8 cellular contexts compared by ENCODE assay signal in genomic region chr22:24633243-24634023, GRCh38. TPM values are rescaled to one million over a fixed set of nuclear protein-coding genes. Genes with fewer than 3 reads are reported as not detected.
DNase-seq lines count a peak whose midpoint lies in the region; ATAC-seq and TF ChIP-seq lines count a peak whose summit lies in the region.
"Not testable (repeated sequence)": the region's sequence is repeated elsewhere in the genome, so short reads cannot be mapped to it uniquely, and the experiment has no call there.

No MANE protein-coding gene starts in this region.

- H3K36me3 ChIP-seq in CD8-positive, alpha-beta T cell (ENCODE audit: insufficient read depth, low read length); ovary; upper lobe of left lung: not testable (repeated sequence)

- POLR2A ChIA-PET in CD8-positive, alpha-beta T cell (lab: Charles Lee); activated CD8-positive, alpha-beta T cell treated with anti-CD3 and anti-CD28 coated beads, Interleukin-2, amount 10 ng/mL, durations not matched to agents 7 days and 5 days (lab: Charles Lee); MCF 10A (lab: Yijun Ruan, JAX): not testable (repeated sequence)

- CTCF ChIA-PET in CD8-positive, alpha-beta T cell (lab: Charles Lee); activated CD8-positive, alpha-beta T cell treated with anti-CD3 and anti-CD28 coated beads, Interleukin-2, amount 10 ng/mL, durations not matched to agents 7 days and 5 days (lab: Charles Lee); MCF 10A (lab: Yijun Ruan, JAX): not testable (repeated sequence)

- peak overlapping the region; percentile 75 for H3K27ac Mint-ChIP-seq in CD8-positive, alpha-beta T cell
- H3K27ac Mint-ChIP-seq in activated CD8-positive, alpha-beta T cell treated with anti-CD3 and anti-CD28 coated beads, Interleukin-2, amount 10 ng/mL, durations not matched to agents 7 days and 5 days = peak overlapping the region; percentile 65
- peak overlapping the region; percentile 54 for H3K27ac Mint-ChIP-seq in MCF 10A (ENCODE audit: low read depth, unreplicated experiment)

- not testable (repeated sequence) for H3K9me3 Mint-ChIP-seq in CD8-positive, alpha-beta T cell; activated CD8-positive, alpha-beta T cell treated with anti-CD3 and anti-CD28 coated beads, Interleukin-2, amount 10 ng/mL, durations not matched to agents 7 days and 5 days (ENCODE audit: insufficient read depth); MCF 10A (ENCODE audit: unreplicated experiment)

- not testable (repeated sequence) for TF ChIP-seq CTCF in CD8-positive, alpha-beta T cell (IDR thresholded peaks at IDR 0.05); NB4 (IDR thresholded peaks at IDR 0.05; ENCODE audit: low read depth, low read length); MCF 10A (IDR thresholded peaks at IDR 0.05; ENCODE audit: unreplicated experiment); fibroblast of pulmonary artery (IDR thresholded peaks at IDR 0.05; ENCODE audit: low read length, missing control alignments); ovary (IDR thresholded peaks at IDR 0.05); upper lobe of left lung (IDR thresholded peaks at IDR 0.05)

- WGBS in ovary, 3 donors = 24 to 27% (median 27%) methylated on average over 15 of the region's 15 CpGs
- WGBS in upper lobe of left lung, 2 donors = 40 to 51% methylated on average over 14 to 15 of the region's 15 CpGs

- intact Hi-C loops in CD8-positive, alpha-beta T cell (cut with DNase I, micrococcal nuclease) = loop anchor here in 1 of 2 experiments (10.0 kb wide), 1 partner anchor 121 kb away; no protein-coding TSS in a partner anchor
- intact Hi-C loops in MCF 10A (cut with micrococcal nuclease); ovary (cut with DNase I): not testable (repeated sequence)

- H3K36me3 Mint-ChIP-seq in CD8-positive, alpha-beta T cell; activated CD8-positive, alpha-beta T cell treated with anti-CD3 and anti-CD28 coated beads, Interleukin-2, amount 10 ng/mL, durations not matched to agents 7 days and 5 days (ENCODE audit: low read depth); MCF 10A (ENCODE audit: insufficient read depth, unreplicated experiment): not testable (repeated sequence)

- H3K4me3 Mint-ChIP-seq in CD8-positive, alpha-beta T cell; activated CD8-positive, alpha-beta T cell treated with anti-CD3 and anti-CD28 coated beads, Interleukin-2, amount 10 ng/mL, durations not matched to agents 7 days and 5 days; MCF 10A (ENCODE audit: unreplicated experiment): not testable (repeated sequence)

- not testable (repeated sequence) for BruUV-seq in MCF 10A (replicated peaks; lab: Mats Ljungman, UMichigan)

- not testable (repeated sequence) for H3K9me3 ChIP-seq in CD8-positive, alpha-beta T cell (ENCODE audit: low read length); ovary; upper lobe of left lung

- not testable (repeated sequence) for TF ChIP-seq POLR2A in NB4 (IDR thresholded peaks at IDR 0.05; ENCODE audit: extremely low read depth, insufficient read length); ovary (IDR thresholded peaks at IDR 0.05); upper lobe of left lung (IDR thresholded peaks at IDR 0.05)

- H3K27ac ChIP-seq in CD8-positive, alpha-beta T cell (ENCODE audit: low read depth, low read length) = not testable (repeated sequence)
- peak overlapping the region in 1 of 2 donors; percentile 27 for H3K27ac ChIP-seq in ovary
- H3K27ac ChIP-seq in upper lobe of left lung = peak overlapping the region in 3 of 4 donors; percentile 12 to 78 (median 77)

- H3K4me1 ChIP-seq in CD8-positive, alpha-beta T cell (ENCODE audit: insufficient read depth, low read length) = not testable (repeated sequence)
- H3K4me1 ChIP-seq in ovary (ENCODE audit: insufficient read depth) = peaks cover 14% of the 10 kb centered on the region
- peaks cover 4 to 48% (median 17%) of the 10 kb centered on the region in 4 donors for H3K4me1 ChIP-seq in upper lobe of left lung

- not testable (repeated sequence) for H3K4me3 ChIP-seq in CD8-positive, alpha-beta T cell (ENCODE audit: low read depth, low read length); NB4 (ENCODE audit: low read depth, low read length); fibroblast of pulmonary artery (replicated peaks; ENCODE audit: low read depth, low read length); ovary
- peak overlapping the region in 2 of 4 donors; percentile 12 to 31 for H3K4me3 ChIP-seq in upper lobe of left lung

- H3K27me3 Mint-ChIP-seq in CD8-positive, alpha-beta T cell (ENCODE audit: low read depth); activated CD8-positive, alpha-beta T cell treated with anti-CD3 and anti-CD28 coated beads, Interleukin-2, amount 10 ng/mL, durations not matched to agents 7 days and 5 days (ENCODE audit: low read depth): not testable (repeated sequence)
- H3K27me3 Mint-ChIP-seq in MCF 10A (ENCODE audit: insufficient read depth, unreplicated experiment) = peaks cover 14% of the 10 kb centered on the region

- not testable (repeated sequence) for H3K27me3 ChIP-seq in CD8-positive, alpha-beta T cell (ENCODE audit: insufficient read depth, low read length); ovary; upper lobe of left lung

- ATAC-seq in CD8-positive, alpha-beta T cell; activated CD8-positive, alpha-beta T cell treated with anti-CD3 and anti-CD28 coated beads, Interleukin-2, amount 10 ng/mL, durations not matched to agents 7 days and 5 days: not testable (repeated sequence)
- ATAC-seq in upper lobe of left lung (ENCODE audit: low FRiP score in 2 of 2) = peak in 1 of 2 donors; percentile 26

- not testable (repeated sequence) for DNase-seq in CD8-positive, alpha-beta T cell; activated CD8-positive, alpha-beta T cell treated with anti-CD3 and anti-CD28 coated beads, Interleukin-2, amount 10 ng/mL, durations not matched to agents 7 days and 5 days; MCF 10A (ENCODE audit: unreplicated experiment); upper lobe of left lung
- DNase-seq in NB4 (ENCODE audit: low read depth) (peak; percentile 6), fibroblast of pulmonary artery (ENCODE audit: low read depth) (peak; percentile 52), lung microvascular endothelial cell (ENCODE audit: low read depth in 2 of 2) (peak; percentile 5 to 9), ovary (peak; percentile 46 to 70 (median 61))

- not testable (repeated sequence) for TF ChIP-seq EP300 in ovary (IDR thresholded peaks at IDR 0.05); upper lobe of left lung (IDR thresholded peaks at IDR 0.05)

- H3K4me1 Mint-ChIP-seq in CD8-positive, alpha-beta T cell (ENCODE audit: low read depth) = peaks cover 17% of the 10 kb centered on the region
- H3K4me1 Mint-ChIP-seq in activated CD8-positive, alpha-beta T cell treated with anti-CD3 and anti-CD28 coated beads, Interleukin-2, amount 10 ng/mL, durations not matched to agents 7 days and 5 days (ENCODE audit: low read depth) = peaks cover 26% of the 10 kb centered on the region
- H3K4me1 Mint-ChIP-seq in MCF 10A (ENCODE audit: insufficient read depth, unreplicated experiment) = not testable (repeated sequence)

RNA-seq across cellular contexts. Expression of gene GGT1, which starts 30.4 kb away (rescaled TPM):
- total RNA-seq in CD8-positive, alpha-beta T cell = 1 to 10 TPM; 5.9 to 6.5 TPM
- total RNA-seq in activated CD8-positive, alpha-beta T cell treated with anti-CD3 and anti-CD28 coated beads, Interleukin-2, amount 10 ng/mL, durations not matched to agents 7 days and 5 days = 10 to 100 TPM; 20.0 to 23.6 TPM
- 0.63 and 0.76 TPM in 2 replicates for total RNA-seq in MCF 10A (2022)
- total RNA-seq in lung microvascular endothelial cell = 4.8 and 6.1 TPM in 2 replicates
- 1 to 10 TPM; 1.6 to 6.2 (median 3.6) TPM for total RNA-seq in ovary
- 1 to 10 TPM; 1.7 to 3.5 TPM for polyA plus RNA-seq in ovary
- total RNA-seq in upper lobe of left lung = 100 to 1,000 TPM in 4 of 6 donors, 10 to 100 TPM in 2; 57.4 to 220 (median 117) TPM

RNA-seq across cellular contexts. Expression of gene LRRC75B, which starts 40.6 kb away (rescaled TPM):
- total RNA-seq in CD8-positive, alpha-beta T cell = not detected
- total RNA-seq in activated CD8-positive, alpha-beta T cell treated with anti-CD3 and anti-CD28 coated beads, Interleukin-2, amount 10 ng/mL, durations not matched to agents 7 days and 5 days = 1 to 10 TPM in 1 of 2 experiments, under 1 TPM in 1; 0.91 to 1.3 TPM
- total RNA-seq in MCF 10A (2022) (2.6 and 3.2 TPM in 2 replicates), lung microvascular endothelial cell (2.6 TPM in 2 replicates), ovary (10 to 100 TPM; 18.1 to 26.5 (median 22.1) TPM), upper lobe of left lung (10 to 100 TPM in 4 of 6 donors, 1 to 10 TPM in 2; 9.7 to 50.3 (median 13.2) TPM)
- 10 to 100 TPM in 1 of 2 donors, 1 to 10 TPM in 1; 2.5 to 25.2 TPM for polyA plus RNA-seq in ovary
